20 cellular contexts compared by ENCODE assay signal in the genomic region with DNA sequence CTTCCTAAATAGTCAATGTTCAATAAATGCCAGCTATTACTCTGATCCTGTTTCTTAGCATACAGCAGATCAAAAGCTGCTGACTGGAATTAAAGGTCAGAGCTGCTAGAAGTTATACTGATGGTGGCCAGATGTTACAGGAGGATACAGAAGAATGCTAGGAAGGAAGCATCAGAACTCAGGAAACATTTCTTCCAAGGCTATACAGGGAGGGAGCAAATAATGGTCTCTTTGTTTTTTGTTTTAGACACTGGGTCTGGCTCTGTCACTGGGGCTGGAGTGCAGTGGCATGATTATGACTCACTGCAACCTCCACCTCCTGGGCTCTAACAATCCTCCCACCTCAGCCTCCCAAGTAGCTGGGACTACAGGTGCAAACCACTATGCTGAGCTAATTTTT.
"Had no signal": no experiment of that assay in that cellular context is flagged by ENCODE, and none has a peak within 500 bp of the region (broad histone marks: within the 10 kb centered on the region; RNA-seq: fewer than 3 reads in every experiment).

No MANE protein-coding gene starts in this region.

- H3K4me1 Mint-ChIP-seq: immature natural killer cell, neural progenitor cell had no signal

- H3K9me3 Mint-ChIP-seq: neural progenitor cell had no signal

- H3K4me3 ChIP-seq: left ventricle myocardium inferior, lung, neural progenitor cell, ovary, right atrium auricular region, sigmoid colon, skin epidermis, stomach, thoracic aorta, transverse colon had no signal

- H3K27ac Mint-ChIP-seq: dendritic cell treated with granulocyte-macrophage colony-stimulating factor and Interleukin-4, amounts not matched to agents 40 ng/mL and 50 ng/mL, for 4 days; immature natural killer cell; natural killer cell treated with Interleukin-12 subunit alpha and Interleukin-12 subunit beta and Interleukin-15 and Interleukin-18, amount 100 ng/mL, for 72 hours; neural progenitor cell had no signal

- H3K4me3 Mint-ChIP-seq: dendritic cell treated with granulocyte-macrophage colony-stimulating factor and Interleukin-4, amounts not matched to agents 40 ng/mL and 50 ng/mL, for 4 days; immature natural killer cell; natural killer cell treated with Interleukin-12 subunit alpha and Interleukin-12 subunit beta and Interleukin-15 and Interleukin-18, amount 100 ng/mL, for 72 hours; neural progenitor cell had no signal

- H3K27me3 Mint-ChIP-seq: dendritic cell treated with granulocyte-macrophage colony-stimulating factor and Interleukin-4, amounts not matched to agents 40 ng/mL and 50 ng/mL, for 4 days; natural killer cell treated with Interleukin-12 subunit alpha and Interleukin-12 subunit beta and Interleukin-15 and Interleukin-18, amount 100 ng/mL, for 72 hours had no signal

- H3K36me3 Mint-ChIP-seq: immature natural killer cell, neural progenitor cell had no signal

- H3K36me3 ChIP-seq: left ventricle myocardium inferior, neural progenitor cell, ovary, right atrium auricular region, sigmoid colon, stomach, thoracic aorta, transverse colon had no signal

- H3K27me3 ChIP-seq: neural progenitor cell, ovary, right atrium auricular region, sigmoid colon, stomach, transverse colon had no signal

- DNase-seq: immature natural killer cell; kidney; left cardiac atrium; left ventricle myocardium inferior; mesenchymal stem cell; midbrain; nucleus accumbens; ovary; sigmoid colon; stimulated activated naive CD4-positive, alpha-beta T cell; stomach; transverse colon had no signal

- ATAC-seq: esophagus mucosa; left cardiac atrium; natural killer cell treated with Interleukin-12 subunit alpha and Interleukin-12 subunit beta and Interleukin-15 and Interleukin-18, amount 100 ng/mL, for 72 hours had no signal
